Comparison of ENCODE assay signal across 1 cellular context in the genomic region with DNA sequence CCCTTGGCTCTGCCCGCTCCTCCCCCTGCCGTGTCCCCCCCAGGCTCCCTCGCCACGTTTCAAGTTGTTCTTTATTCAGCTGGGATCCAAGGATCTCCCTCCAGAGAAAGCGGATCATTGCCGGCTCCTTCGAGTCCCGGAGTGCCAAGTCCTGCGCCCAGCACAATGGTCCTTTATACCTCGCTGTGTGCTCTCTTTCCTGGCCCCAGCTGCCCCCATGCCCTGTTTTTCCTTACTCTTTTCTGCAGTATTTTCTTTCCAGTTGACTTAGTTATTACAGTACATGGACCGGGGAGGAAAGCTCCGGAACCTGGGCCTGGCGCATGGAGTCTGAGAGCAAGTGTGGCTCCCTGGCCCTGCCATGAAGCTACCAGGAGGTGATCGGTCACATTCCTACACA.
TF ChIP-seq lines count a peak whose summit lies in the region.

No MANE protein-coding gene starts in this region.

TF ChIP-seq in IMR-90, 13 proteins besides CTCF, POLR2A, EP300 and RAD21 (continued from another document):
- TF ChIP-seq MXI1 (IDR thresholded peaks at IDR 0.05; ENCODE audit: borderline replicate concordance, low read depth, low read length) (no peak), RCOR1 (IDR thresholded peaks at IDR 0.05; ENCODE audit: insufficient replicate concordance, low read length) (no peak), CEBPB (IDR thresholded peaks at IDR 0.05; ENCODE audit: low read depth, low read length) (no peak), SMC3 (IDR thresholded peaks at IDR 0.05; ENCODE audit: low read depth, low read length) (no peak)
